In genomic region chr5:6632931-6633468, GRCh38 we compare ENCODE assay signal across 8 cellular contexts. TPM values are rescaled to one million over a fixed set of nuclear protein-coding genes. Genes with fewer than 3 reads are reported as not detected.
DNase-seq lines count a peak whose midpoint lies in the region; ATAC-seq and TF ChIP-seq lines count a peak whose summit lies in the region.

Gene NSUN2, minus strand, starts transcription at chr5:6633044. Its CDS starts 65 bp downstream, at chr5:6632979.
Gene SRD5A1, plus strand, starts transcription at chr5:6633440. Its CDS starts 137 bp downstream, at chr5:6633577.

- peaks cover 46% of the 10 kb centered on the region for H3K4me1 Mint-ChIP-seq in activated T-cell treated with anti-CD3 and anti-CD28 coated beads, Interleukin-2, amount 50 U/mL, for 4 hours (ENCODE audit: low read depth)

- peak within 1 kb of the TSS; percentile 89 for H2AFZ ChIP-seq in KMS-11 (ENCODE audit: low read depth)

- H3K4me3 ChIP-seq in KMS-11 (IDR thresholded peaks at IDR 0.05; ENCODE audit: insufficient read depth, low read depth, low read length): no peak within 1 kb of the TSS
- peak within 1 kb of the TSS; percentile 96 to 100 for H3K4me3 ChIP-seq in Panc1 (ENCODE audit: low read depth in 2 of 2, low read length in 2 of 2)
- peak within 1 kb of the TSS; percentile 97 for H3K4me3 ChIP-seq in muscle layer of duodenum (ENCODE audit: low read depth in 1 of 2, low read length in 2 of 2)

- H3K4me3 Mint-ChIP-seq in activated T-cell treated with anti-CD3 and anti-CD28 coated beads, Interleukin-2, amount 50 U/mL, for 4 hours: peak within 1 kb of the TSS; percentile 99

- intact Hi-C loops in Panc1 (cut with micrococcal nuclease; ENCODE audit: unreplicated experiment): loop anchor here (10.0 kb wide), 2 partner anchors 82 to 112 kb away; partner anchors contain the start of gene TENT4A

- H3K27me3 ChIP-seq in KMS-11 (ENCODE audit: insufficient read depth, low read depth) (no peaks in the 10 kb centered on the region), Panc1 (ENCODE audit: control insufficient read depth, insufficient read depth, low read length) (no peaks in the 10 kb centered on the region), muscle layer of duodenum (ENCODE audit: low read depth, low read length) (no peaks in the 10 kb centered on the region)

- H3K27ac ChIP-seq in KMS-11: peak within 1 kb of the TSS; percentile 93
- H3K27ac ChIP-seq in Panc1 (ENCODE audit: low read length): peak within 1 kb of the TSS; percentile 98
- peak within 1 kb of the TSS; percentile 91 for H3K27ac ChIP-seq in muscle layer of duodenum (ENCODE audit: low read length)

- no peaks in the 10 kb centered on the region for H3K9me3 ChIP-seq in Panc1 (ENCODE audit: control insufficient read depth, insufficient read depth, low read depth, low read length)
- H3K9me3 ChIP-seq in muscle layer of duodenum (ENCODE audit: control insufficient read depth in 1 of 2, low read length in 2 of 2): no peaks in the 10 kb centered on the region

- TF ChIP-seq CTCF in KMS-11 (conservative IDR thresholded peaks at IDR 0.05; ENCODE audit: low read depth, low read length): no peak
- TF ChIP-seq CTCF in Panc1 (IDR thresholded peaks at IDR 0.05): no peak

- ATAC-seq in GM21786 (IDR thresholded peaks at IDR 0.05; ENCODE audit: unreplicated experiment) (peak; percentile 90), Panc1 (peak; percentile 96), esophagus mucosa (peak; percentile 87)
- peak; percentile 89 for ATAC-seq in activated T-cell treated with anti-CD3 and anti-CD28 coated beads, Interleukin-2, amount 50 U/mL, for 4 hours

- peaks cover 38% of the 10 kb centered on the region for H3K36me3 Mint-ChIP-seq in activated T-cell treated with anti-CD3 and anti-CD28 coated beads, Interleukin-2, amount 50 U/mL, for 4 hours (ENCODE audit: insufficient read depth)

- CTCF ChIA-PET in Panc1 (lab: Charles Lee): interaction anchor here (0.9 kb wide), 1 partner anchor 112 kb away, joined by 3 read pairs; no protein-coding TSS in a partner anchor

- peaks cover 32% of the 10 kb centered on the region for H3K4me1 ChIP-seq in KMS-11 (ENCODE audit: low read depth, poor library complexity, severe bottlenecking)
- H3K4me1 ChIP-seq in Panc1 (ENCODE audit: control insufficient read depth, insufficient read depth, low read length): peaks cover 34% of the 10 kb centered on the region
- peaks cover 14 to 33% of the 10 kb centered on the region in 2 donors for H3K4me1 ChIP-seq in muscle layer of duodenum (ENCODE audit: control insufficient read depth in 1 of 2, insufficient read depth in 2 of 2, low read length in 2 of 2)

- peak within 1 kb of the TSS; percentile 95 for H3K9ac ChIP-seq in KMS-11

- BruUV-seq in Panc1 (replicated peaks; lab: Mats Ljungman, UMichigan): no TSS peak

- H3K4me2 ChIP-seq in KMS-11: peak within 1 kb of the TSS; percentile 66

- H3K27me3 Mint-ChIP-seq in activated T-cell treated with anti-CD3 and anti-CD28 coated beads, Interleukin-2, amount 50 U/mL, for 4 hours (ENCODE audit: low read depth): no peaks in the 10 kb centered on the region

- DNase-seq in DMS79 (lab: John Stamatoyannopoulos, UW) (peak; percentile 66), Panc1 (ENCODE audit: low read depth, low spot score) (peak; percentile 85)
- DNase-seq in activated T-cell treated with anti-CD3 and anti-CD28 coated beads, Interleukin-2, amount 50 U/mL, for 4 hours: peak; percentile 93
- peak; percentile 83 for DNase-seq in stimulated activated CD8-positive, alpha-beta memory T cell treated with anti-CD3 and anti-CD28 coated beads, Interleukin-7, amount 100 ng/mL, for 24 hours (ENCODE audit: low read depth)

- H3K9me3 Mint-ChIP-seq in activated T-cell treated with anti-CD3 and anti-CD28 coated beads, Interleukin-2, amount 50 U/mL, for 4 hours: no peaks in the 10 kb centered on the region

- H4K20me1 ChIP-seq in KMS-11 (ENCODE audit: insufficient read depth): peaks cover 5% of the 10 kb centered on the region; the same call in 1 of the 2 replicates

- peaks cover 17% of the 10 kb centered on the region; the same call in 1 of the 2 replicates for H3K36me3 ChIP-seq in KMS-11 (ENCODE audit: insufficient read depth)
- peaks cover 31% of the 10 kb centered on the region for H3K36me3 ChIP-seq in Panc1 (ENCODE audit: control insufficient read depth, insufficient read depth, low read length)
- peaks cover 16 to 29% of the 10 kb centered on the region in 2 donors for H3K36me3 ChIP-seq in muscle layer of duodenum (ENCODE audit: control insufficient read depth in 1 of 2, insufficient read depth in 2 of 2, low read length in 2 of 2)

- POLR2A ChIA-PET in Panc1 (lab: Charles Lee): interaction anchor here (0.6 to 1.0 kb wide), 6 partner anchors 8 to 387 kb away, joined by 3 to 9 read pairs (median 3); no protein-coding TSS in a partner anchor

- in situ Hi-C loops in Panc1 (cut with HindIII; ENCODE audit: low pct_unique_long_range_greater_than_20kb, low sequenced_read_pairs): no loop called here

- peaks cover 68% of the 10 kb centered on the region for H3K79me2 ChIP-seq in KMS-11 (ENCODE audit: insufficient read depth, low read depth)

RNA-seq across cellular contexts. Expression of gene NSUN2, which starts in this region (rescaled TPM):
- total RNA-seq in Panc1 (2021; ENCODE audit: unreplicated experiment): 125 TPM
- 105 TPM for polyA plus RNA-seq in Panc1 (2012; ENCODE audit: insufficient read length)
- total RNA-seq in activated T-cell treated with anti-CD3 and anti-CD28 coated beads, Interleukin-2, amount 50 U/mL, for 4 hours: 100 to 1,000 TPM; 160 to 175 (median 165) TPM
- 43.0 TPM for total RNA-seq in esophagus mucosa

RNA-seq across cellular contexts. Expression of gene SRD5A1, which starts in this region (rescaled TPM):
- total RNA-seq in Panc1 (2021; ENCODE audit: unreplicated experiment): 30.4 TPM
- 21.6 TPM for polyA plus RNA-seq in Panc1 (2012; ENCODE audit: insufficient read length)
- total RNA-seq in activated T-cell treated with anti-CD3 and anti-CD28 coated beads, Interleukin-2, amount 50 U/mL, for 4 hours: 1 to 10 TPM; 7.1 to 9.6 (median 8.8) TPM
- total RNA-seq in esophagus mucosa: 55.7 TPM
